In the genomic region with DNA sequence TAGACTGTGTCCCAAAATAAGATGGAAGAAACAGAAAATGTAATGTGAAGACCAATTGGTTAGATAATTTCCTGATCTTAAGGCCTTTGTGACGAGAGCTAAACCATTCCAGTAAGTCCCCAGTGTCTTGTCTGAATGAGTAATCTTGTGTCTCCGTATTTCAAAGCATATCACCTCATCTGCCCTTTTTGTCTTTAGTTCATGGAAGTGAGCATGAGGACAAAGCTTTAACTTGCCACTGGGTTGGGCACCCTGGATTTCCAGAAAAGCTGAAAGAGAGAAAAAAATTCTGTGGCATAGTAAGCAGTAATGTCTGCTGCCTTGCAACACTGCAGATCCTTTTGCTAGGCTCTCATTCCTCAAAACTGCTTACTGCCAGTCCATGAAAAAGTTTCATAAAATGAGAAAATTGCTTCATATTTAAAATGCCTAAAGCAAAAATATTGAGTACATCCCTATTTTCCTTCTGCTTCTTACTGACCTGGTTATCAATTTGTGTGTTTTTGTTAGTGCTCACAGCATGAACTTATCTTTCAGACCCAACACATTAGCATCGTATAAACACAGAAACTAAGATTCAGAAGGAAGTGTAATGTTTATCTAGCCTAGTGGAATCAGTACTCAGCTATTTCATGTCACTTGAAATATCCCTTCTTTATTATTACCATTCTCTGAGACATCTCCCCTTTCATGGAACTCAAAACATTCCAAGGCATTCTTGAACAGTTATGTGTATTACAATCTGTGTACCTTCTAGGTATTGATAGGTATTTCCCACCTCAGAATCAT, we compare ENCODE assay signal across 16 cellular contexts. TPM values are rescaled to one million over a fixed set of nuclear protein-coding genes. Genes with fewer than 3 reads are reported as not detected.
DNase-seq lines count a peak whose midpoint lies in the region; ATAC-seq and TF ChIP-seq lines count a peak whose summit lies in the region.
"Had no signal": no experiment of that assay in that cellular context is flagged by ENCODE, and none has a peak within 500 bp of the region (broad histone marks: within the 10 kb centered on the region; RNA-seq: fewer than 3 reads in every experiment).

No MANE protein-coding gene starts in this region.

- in situ Hi-C loops in astrocyte of the spinal cord (cut with HindIII; ENCODE audit: low sequenced_read_pairs): no loop called here

- H3K4me3 ChIP-seq in astrocyte of the spinal cord (ENCODE audit: low read depth, low read length): no peak overlapping the region
- H3K4me3 ChIP-seq: heart left ventricle had no signal

- TF ChIP-seq CTCF in astrocyte of the spinal cord (IDR thresholded peaks at IDR 0.05; ENCODE audit: low read depth, low read length): no peak

- DNase-seq in HT1080 (ENCODE audit: low read depth) (peak; percentile 14), astrocyte of the spinal cord (ENCODE audit: low read depth, low spot score) (peak; percentile 64), iris pigment epithelial cell (ENCODE audit: low read depth) (peak; percentile 78), stromal cell of bone marrow (ENCODE audit: low read depth) (peak; percentile 52), glomerular visceral epithelial cell (ENCODE audit: extremely low spot score) (no peak)
- no peak for DNase-seq in activated CD8-positive, alpha-beta memory T cell treated with anti-CD3 and anti-CD28 coated beads for 24 hours
- DNase-seq in activated T-cell treated with anti-CD3 and anti-CD28 coated beads, Interleukin-2, amount 50 U/mL, for 48 hours: no peak
- DNase-seq: activated CD4-positive, alpha-beta T cell treated with anti-CD3 and anti-CD28 coated beads, Interleukin-2, amount 50 U/mL, for 1 hour; activated naive CD8-positive, alpha-beta T cell treated with anti-CD3 and anti-CD28 coated beads, Interleukin-2, amount 10 ng/mL, durations not matched to agents 7 days and 5 days; heart left ventricle; islet precursor cell; NCI-H2029; SW 1271 had no signal

- ATAC-seq in HG02981 (IDR thresholded peaks at IDR 0.05; ENCODE audit: unreplicated experiment): no peak
- ATAC-seq: Panc1 had no signal

RNA-seq across cellular contexts. Expression of a gene that starts 5.3 kb away (rescaled TPM):
- total RNA-seq in HT1080 (2014; rRNA removed; shearing (Covaris generic)): not detected in 2 replicates
- not detected in 2 replicates for polyA plus RNA-seq in HT1080 (2015; cell fraction: cytosol; rRNA removed)
- polyA plus RNA-seq in HT1080 (2015; cell fraction: nucleus; rRNA removed): not detected in 2 replicates
- total RNA-seq: activated naive CD8-positive, alpha-beta T cell treated with anti-CD3 and anti-CD28 coated beads, Interleukin-2, amount 10 ng/mL, durations not matched to agents 7 days and 5 days; B cell had no signal

Comparison
In these comparisons a context has a peak if more than half of its experiments do, and no peak if none do; other contexts are left out.
1. DNase-seq: peak in HT1080 (single experiment), astrocyte of the spinal cord (single experiment), iris pigment epithelial cell (single experiment) and stromal cell of bone marrow (single experiment); none in activated CD8-positive, alpha-beta memory T cell treated with anti-CD3 and anti-CD28 coated beads for 24 hours (single experiment), glomerular visceral epithelial cell (single experiment) and activated T-cell treated with anti-CD3 and anti-CD28 coated beads, Interleukin-2, amount 50 U/mL, for 48 hours (0 of 2).